Comparison of ENCODE assay signal across 20 cellular contexts in the genomic region with DNA sequence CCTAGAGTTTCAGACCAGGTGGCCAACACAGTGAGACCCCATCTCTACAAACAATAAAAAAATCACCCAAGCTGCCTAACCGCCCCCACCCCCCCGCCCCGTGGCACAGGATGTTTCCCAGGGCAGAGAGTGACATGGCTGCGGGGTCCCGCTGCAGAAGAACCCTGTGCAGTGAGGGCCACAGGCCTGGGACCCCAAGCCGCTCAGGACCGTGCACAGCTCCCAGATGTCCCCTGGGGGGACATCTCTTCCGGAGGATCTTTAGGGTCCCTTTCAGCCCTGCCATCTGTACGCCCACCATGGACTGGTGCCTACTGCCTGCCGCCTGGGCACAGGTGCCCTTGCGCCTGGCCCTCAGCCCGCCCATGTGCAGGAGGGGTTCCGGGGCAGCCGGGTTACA.
"Had no signal": no experiment of that assay in that cellular context is flagged by ENCODE, and none has a peak within 500 bp of the region (broad histone marks: within the 10 kb centered on the region; RNA-seq: fewer than 3 reads in every experiment).

No MANE protein-coding gene starts in this region.

- H3K36me3 ChIP-seq: heart left ventricle, right lobe of liver, stomach, thoracic aorta, transverse colon, uterus had no signal

- ATAC-seq: heart left ventricle, left lobe of liver, psoas muscle, right lobe of liver had no signal

- H3K36me3 Mint-ChIP-seq: naive B cell had no signal

- H3K4me3 ChIP-seq: heart left ventricle, psoas muscle, right lobe of liver, stomach, thoracic aorta, transverse colon, uterus had no signal

- H3K4me1 ChIP-seq: heart left ventricle, parathyroid adenoma, psoas muscle, right lobe of liver, stomach, transverse colon, uterus had no signal

- H3K27ac Mint-ChIP-seq: naive B cell, nephron had no signal

- H3K27ac ChIP-seq: heart left ventricle, parathyroid adenoma, psoas muscle, right lobe of liver, stomach, thoracic aorta, transverse colon, uterus had no signal

- H3K27me3 ChIP-seq: right lobe of liver, transverse colon, uterus had no signal

- DNase-seq: dermis blood vessel endothelial cell; effector CD4-positive, alpha-beta T cell; foreskin melanocyte; hypothalamus; mesenchymal stem cell; naive B cell; psoas muscle; retina; right lobe of liver; stimulated activated CD4-positive, alpha-beta T cell treated with anti-CD3 and anti-CD28 coated beads, Interleukin-4, amount 100 ng/mL, for 4 hours; stimulated activated naive CD4-positive, alpha-beta T cell; stomach; substantia nigra; transverse colon; uterus had no signal

- H3K9me3 ChIP-seq: heart left ventricle, psoas muscle, right lobe of liver, stomach, thoracic aorta, transverse colon, uterus had no signal

- H3K79me2 ChIP-seq: parathyroid adenoma had no signal

- H3K4me3 Mint-ChIP-seq: naive B cell, nephron had no signal

- H3K4me1 Mint-ChIP-seq: nephron had no signal

- H3K9ac ChIP-seq: parathyroid adenoma had no signal

- H3K9me3 Mint-ChIP-seq: nephron had no signal
